7 cellular contexts compared by ENCODE assay signal in genomic region chr3:67239362-67239761, GRCh38.
"Had no signal": no experiment of that assay in that cellular context is flagged by ENCODE, and none has a peak within 500 bp of the region (broad histone marks: within the 10 kb centered on the region; RNA-seq: fewer than 3 reads in every experiment).

No MANE protein-coding gene starts in this region.

- H3K4me3 ChIP-seq: HAP-1, K562 had no signal

- H3K36me3 ChIP-seq: HAP-1 had no signal

- H3K4me3 Mint-ChIP-seq: HFFc6 had no signal

- H3K9me3 ChIP-seq: HAP-1 had no signal

- H3K27ac Mint-ChIP-seq: HFFc6 had no signal

- DNase-seq: GOT3, H7, HFFc6, IMR-90 had no signal

- ATAC-seq: HCT116, K562 had no signal

- H3K4me1 ChIP-seq: HAP-1 had no signal
